In the genomic region with DNA sequence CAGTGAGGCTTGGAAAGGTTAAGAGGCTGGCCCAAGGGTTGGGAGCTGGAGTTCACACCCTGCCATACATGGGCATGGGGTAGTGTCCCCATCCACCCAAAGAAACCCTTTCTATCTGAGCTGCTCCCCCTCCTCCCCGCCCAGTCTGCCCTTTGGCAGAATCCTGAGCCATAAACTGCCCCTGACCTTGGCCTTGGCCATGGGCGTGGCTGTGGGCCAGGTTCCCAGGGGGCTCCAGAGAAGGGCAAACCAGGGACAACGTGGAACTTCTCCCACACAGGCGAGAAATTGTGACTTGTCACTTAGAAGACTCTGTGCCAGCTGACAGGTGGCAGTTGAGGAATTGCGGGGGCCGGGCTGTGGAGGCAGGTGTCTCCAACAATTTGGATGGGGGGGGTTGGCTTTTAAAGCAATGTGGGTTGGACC, we compare ENCODE assay signal across 1 cellular context.
TF ChIP-seq lines count a peak whose summit lies in the region.

No MANE protein-coding gene starts in this region.

TF ChIP-seq in HepG2, 621 proteins besides CTCF, POLR2A, EP300 and RAD21:
- TF ChIP-seq RXRA (CRISPR knock-in tag; IDR thresholded peaks at IDR 0.05) (peak; percentile 34; the same call in 1 of the 2 replicates), EHMT2 (IDR thresholded peaks at IDR 0.05; ENCODE audit: borderline replicate concordance, low read depth, low read length) (no peak), KLF11 (CRISPR knock-in tag; IDR thresholded peaks at IDR 0.05) (no peak), SKIL (CRISPR knock-in tag; IDR thresholded peaks at IDR 0.05; ENCODE audit: borderline replicate concordance) (peak; percentile 42; the same call in 1 of the 2 replicates), ZNF263 (CRISPR knock-in tag; IDR thresholded peaks at IDR 0.05) (peak; percentile 37; the same call in 1 of the 2 replicates), RARA (CRISPR knock-in tag; IDR thresholded peaks at IDR 0.05) (peak; percentile 70), SRF (IDR thresholded peaks at IDR 0.05; ENCODE audit: low read depth, low read length) (peak; percentile 54; the same call in 1 of the 2 replicates), BCL6 (CRISPR knock-in tag; IDR thresholded peaks at IDR 0.05) (0 out of 2 replicates have a peak, but pooled peaks have one; percentile 22)
